In genomic region chr10:19816420-19817250, GRCh38 we compare ENCODE assay signal across 7 cellular contexts. TPM values are rescaled to one million over a fixed set of nuclear protein-coding genes. Genes with fewer than 3 reads are reported as not detected.
DNase-seq lines count a peak whose midpoint lies in the region; ATAC-seq and TF ChIP-seq lines count a peak whose summit lies in the region.

Gene PLXDC2 (plus strand): TSS chr10:19816432.

- H3K36me3 ChIP-seq in esophagus squamous epithelium (peaks cover 0 to 6% (median 0%) of the 10 kb centered on the region in 3 donors), mucosa of rectum (ENCODE audit: control insufficient read depth in 2 of 2, insufficient read depth in 2 of 2, low read length in 2 of 2) (no peaks in the 10 kb centered on the region), urinary bladder (ENCODE audit: insufficient read depth) (no peaks in the 10 kb centered on the region)

- DNase-seq in GM13976 (ENCODE audit: low spot score) (peak; percentile 29), T-cell (peak in 2 of 34 experiments; percentile 6 to 29), esophagus squamous epithelium (lab: John Stamatoyannopoulos, UW) (no peak), NCI-H2196 (lab: John Stamatoyannopoulos, UW; ENCODE audit: unreplicated experiment) (no peak)

- H3K9ac ChIP-seq in mucosa of rectum (ENCODE audit: low read depth in 1 of 2, low read length in 2 of 2), result peak within 1 kb of the TSS; percentile 80 to 90

- peaks cover 39 to 41% of the 10 kb centered on the region in 2 donors for H3K27me3 Mint-ChIP-seq in T-cell

- peak in 1 of 4 donors; percentile 22 for TF ChIP-seq POLR2A in esophagus squamous epithelium (IDR thresholded peaks at IDR 0.05)

- TF ChIP-seq CTCF in GM13976 (IDR thresholded peaks at IDR 0.05; ENCODE audit: borderline replicate concordance, control extremely low read depth, extremely low read depth, insufficient read depth, missing control alignments) (no peak), esophagus squamous epithelium (IDR thresholded peaks at IDR 0.05) (no peak)

- CTCF ChIA-PET in T-cell (lab: Charles Lee), result no interaction called here

- H3K4me1 ChIP-seq in esophagus squamous epithelium (peaks cover 0 to 39% (median 5%) of the 10 kb centered on the region in 3 donors), mucosa of rectum (ENCODE audit: control insufficient read depth in 2 of 2, insufficient read depth in 2 of 2, low read length in 2 of 2) (peaks cover 3 to 10% of the 10 kb centered on the region in 2 donors), urinary bladder (ENCODE audit: insufficient read depth) (no peaks in the 10 kb centered on the region)

- intact Hi-C loops in esophagus squamous epithelium (cut with DNase I), result no loop called here

- peak within 1 kb of the TSS; percentile 92 to 96 (median 95) for H3K27ac ChIP-seq in esophagus squamous epithelium
- H3K27ac ChIP-seq in mucosa of rectum (ENCODE audit: low read depth in 2 of 2, low read length in 2 of 2), result peak within 1 kb of the TSS; percentile 86 to 89
- peak within 1 kb of the TSS; percentile 81 for H3K27ac ChIP-seq in urinary bladder (ENCODE audit: low read depth)

- POLR2A ChIA-PET in T-cell (lab: Charles Lee), result no interaction called here

- ATAC-seq in HG02981 (IDR thresholded peaks at IDR 0.05; ENCODE audit: unreplicated experiment) (peak; percentile 35), T-cell (replicated peaks in 1 of 4) (no peak)

- H3K4me3 Mint-ChIP-seq in T-cell, result peak within 1 kb of the TSS; percentile 17 to 55 (median 45)

- H3K27me3 ChIP-seq in esophagus squamous epithelium (peaks cover 0 to 17% (median 0%) of the 10 kb centered on the region in 4 donors), mucosa of rectum (ENCODE audit: control insufficient read depth in 2 of 2, insufficient read depth in 2 of 2, low read length in 2 of 2) (no peaks in the 10 kb centered on the region)

- H3K4me3 ChIP-seq in esophagus squamous epithelium, result peak within 1 kb of the TSS; percentile 66 to 91 (median 81)
- peak within 1 kb of the TSS; percentile 90 to 95 for H3K4me3 ChIP-seq in mucosa of rectum (ENCODE audit: low read length in 2 of 2)
- peak within 1 kb of the TSS; percentile 79 for H3K4me3 ChIP-seq in urinary bladder (ENCODE audit: low read depth, low read length)

- no peaks in the 10 kb centered on the region for H3K36me3 Mint-ChIP-seq in T-cell

- H3K9me3 ChIP-seq in esophagus squamous epithelium (no peaks in the 10 kb centered on the region), mucosa of rectum (ENCODE audit: control insufficient read depth in 2 of 2, low read length in 2 of 2) (no peaks in the 10 kb centered on the region)

- 2 to 7% methylated on average over 11 to 22 of the region's 65 CpGs for WGBS in esophagus squamous epithelium, 2 donors
- WGBS in urinary bladder, result under 1% methylated on average over 65 of the region's 65 CpGs

- peaks cover 0 to 4% (median 0%) of the 10 kb centered on the region in 3 donors for H3K9me3 Mint-ChIP-seq in T-cell

- no peak within 1 kb of the TSS for H3K27ac Mint-ChIP-seq in T-cell

- in situ Hi-C loops in GM13976 (cut with MboI; ENCODE audit: low sequenced_read_pairs, unreplicated experiment), result no loop called here

- peaks cover 4 to 9% (median 4%) of the 10 kb centered on the region in 3 donors for H3K4me1 Mint-ChIP-seq in T-cell

RNA-seq across cellular contexts. Expression of gene PLXDC2, which starts in this region (rescaled TPM):
- 1 to 10 TPM in 1 of 5 donors, under 1 TPM in 4; 0.49 to 1.1 (median 0.56) TPM for total RNA-seq in T-cell
- total RNA-seq in esophagus squamous epithelium, result 10 to 100 TPM; 22.4 to 50.4 (median 36.9) TPM
- 72.7 TPM for total RNA-seq in urinary bladder
- 25.9 TPM for polyA plus RNA-seq in urinary bladder

Comparison
In these comparisons a context has a peak if more than half of its experiments do, and no peak if none do; other contexts are left out.
1. RNA of gene PLXDC2 (total RNA-seq): 72.7 TPM in urinary bladder (single experiment) and 22.4 to 50.4 TPM in esophagus squamous epithelium; 0.49 to 1.1 TPM in T-cell; every median in the first group is over 10 times any median in the second.
2. Peak in every context shown above with its lines, with median percentiles within 50 percentile points of each other: H3K27ac ChIP-seq and H3K4me3 ChIP-seq.